Comparison of ENCODE assay signal across 1 cellular context in the genomic region with DNA sequence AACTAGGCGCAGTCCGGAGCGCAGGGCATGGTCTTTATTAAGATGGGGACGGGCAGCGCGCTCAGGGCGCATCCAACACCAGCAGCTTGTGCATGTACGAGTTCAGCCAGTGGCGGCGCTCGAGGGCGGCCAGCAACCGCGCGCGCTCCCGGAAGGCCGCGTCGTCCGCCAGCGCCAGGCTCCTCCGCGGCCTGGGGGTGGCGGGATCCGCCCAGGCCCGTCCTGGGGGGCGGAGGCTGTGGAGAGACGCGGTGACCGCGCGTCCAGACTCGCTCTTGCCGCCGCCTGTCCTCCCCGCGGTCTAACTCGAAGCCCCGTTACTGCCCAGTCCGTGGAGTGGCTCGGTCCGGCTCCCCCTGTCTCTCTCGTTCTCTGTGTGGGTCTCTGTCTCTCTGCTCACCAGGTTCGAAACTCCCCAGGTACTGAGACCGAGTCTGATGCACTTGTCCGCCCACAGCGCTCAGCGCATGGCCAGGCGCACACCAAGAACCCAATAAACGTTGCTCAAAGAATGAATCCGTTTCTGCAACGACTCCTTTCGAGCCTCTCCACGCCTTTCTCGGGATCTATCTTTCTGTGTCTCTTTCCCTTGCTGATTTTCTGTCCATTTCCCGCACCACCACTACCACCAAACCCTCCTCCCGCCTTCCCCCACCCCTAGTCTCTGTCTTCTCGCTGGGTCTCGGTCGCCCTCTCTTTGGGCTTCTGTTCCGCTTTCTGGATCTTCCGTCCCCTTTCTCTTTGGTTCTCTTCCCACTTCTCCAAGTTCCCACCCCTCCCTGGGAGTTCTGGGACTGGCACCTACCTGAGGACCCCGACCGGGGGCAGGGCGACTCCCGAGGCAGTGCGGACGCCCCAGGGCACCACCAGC.
TF ChIP-seq lines count a peak whose summit lies in the region.

No MANE protein-coding gene starts in this region.

TF ChIP-seq in GM23338, 12 proteins besides CTCF, POLR2A, EP300 and RAD21 (continued from another document):
- TF ChIP-seq, protein P1, sequence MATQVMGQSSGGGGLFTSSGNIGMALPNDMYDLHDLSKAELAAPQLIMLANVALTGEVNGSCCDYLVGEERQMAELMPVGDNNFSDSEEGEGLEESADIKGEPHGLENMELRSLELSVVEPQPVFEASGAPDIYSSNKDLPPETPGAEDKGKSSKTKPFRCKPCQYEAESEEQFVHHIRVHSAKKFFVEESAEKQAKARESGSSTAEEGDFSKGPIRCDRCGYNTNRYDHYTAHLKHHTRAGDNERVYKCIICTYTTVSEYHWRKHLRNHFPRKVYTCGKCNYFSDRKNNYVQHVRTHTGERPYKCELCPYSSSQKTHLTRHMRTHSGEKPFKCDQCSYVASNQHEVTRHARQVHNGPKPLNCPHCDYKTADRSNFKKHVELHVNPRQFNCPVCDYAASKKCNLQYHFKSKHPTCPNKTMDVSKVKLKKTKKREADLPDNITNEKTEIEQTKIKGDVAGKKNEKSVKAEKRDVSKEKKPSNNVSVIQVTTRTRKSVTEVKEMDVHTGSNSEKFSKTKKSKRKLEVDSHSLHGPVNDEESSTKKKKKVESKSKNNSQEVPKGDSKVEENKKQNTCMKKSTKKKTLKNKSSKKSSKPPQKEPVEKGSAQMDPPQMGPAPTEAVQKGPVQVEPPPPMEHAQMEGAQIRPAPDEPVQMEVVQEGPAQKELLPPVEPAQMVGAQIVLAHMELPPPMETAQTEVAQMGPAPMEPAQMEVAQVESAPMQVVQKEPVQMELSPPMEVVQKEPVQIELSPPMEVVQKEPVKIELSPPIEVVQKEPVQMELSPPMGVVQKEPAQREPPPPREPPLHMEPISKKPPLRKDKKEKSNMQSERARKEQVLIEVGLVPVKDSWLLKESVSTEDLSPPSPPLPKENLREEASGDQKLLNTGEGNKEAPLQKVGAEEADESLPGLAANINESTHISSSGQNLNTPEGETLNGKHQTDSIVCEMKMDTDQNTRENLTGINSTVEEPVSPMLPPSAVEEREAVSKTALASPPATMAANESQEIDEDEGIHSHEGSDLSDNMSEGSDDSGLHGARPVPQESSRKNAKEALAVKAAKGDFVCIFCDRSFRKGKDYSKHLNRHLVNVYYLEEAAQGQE (IDR thresholded peaks at IDR 0.05; ENCODE audit: unreplicated experiment): no peak
